8 cellular contexts compared by ENCODE assay signal in the genomic region with DNA sequence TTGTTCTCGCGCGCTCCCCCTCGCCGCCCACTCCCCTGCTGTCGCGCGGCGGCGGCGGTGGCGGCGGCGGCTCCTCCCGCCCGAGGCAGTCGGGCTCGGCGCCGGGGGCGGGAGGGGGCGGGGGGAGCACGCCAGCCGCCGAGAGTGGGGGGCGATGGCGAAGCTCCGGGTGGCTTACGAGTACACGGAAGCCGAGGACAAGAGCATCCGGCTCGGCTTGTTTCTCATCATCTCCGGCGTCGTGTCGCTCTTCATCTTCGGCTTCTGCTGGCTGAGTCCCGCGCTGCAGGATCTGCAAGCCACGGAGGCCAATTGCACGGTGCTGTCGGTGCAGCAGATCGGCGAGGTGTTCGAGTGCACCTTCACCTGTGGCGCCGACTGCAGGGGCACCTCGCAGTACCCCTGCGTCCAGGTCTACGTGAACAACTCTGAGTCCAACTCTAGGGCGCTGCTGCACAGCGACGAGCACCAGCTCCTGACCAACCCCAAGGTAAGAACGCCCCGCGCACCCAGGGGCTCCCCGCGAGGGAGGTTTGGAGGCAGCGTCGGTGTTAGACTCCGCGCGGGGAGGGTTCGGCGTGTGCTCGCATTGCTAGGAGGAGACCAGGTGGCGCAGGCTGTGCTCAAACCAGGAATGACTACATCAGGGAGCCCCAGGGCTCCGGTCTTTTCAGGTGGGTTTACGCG. TPM values are rescaled to one million over a fixed set of nuclear protein-coding genes. Genes with fewer than 3 reads are reported as not detected.
DNase-seq lines count a peak whose midpoint lies in the region; ATAC-seq and TF ChIP-seq lines count a peak whose summit lies in the region.

No MANE protein-coding gene starts in this region.

- no peaks in the 10 kb centered on the region for H3K79me2 ChIP-seq in osteoblast (ENCODE audit: insufficient read depth, low read length)

- POLR2A ChIA-PET in CD8-positive, alpha-beta T cell (lab: Charles Lee), result interaction anchor here (1.3 to 2.1 kb wide), 5 partner anchors 10 to 123 kb away, joined by 3 to 9 read pairs (median 4); partner anchors contain the start of gene CNOT2

- TF ChIP-seq POLR2A in Raji (IDR thresholded peaks at IDR 0.05; ENCODE audit: insufficient read depth, low read depth, low read length), result peak; percentile 65
- TF ChIP-seq POLR2A in upper lobe of left lung (IDR thresholded peaks at IDR 0.05), result no peak

- H3K4me2 ChIP-seq in osteoblast (ENCODE audit: insufficient read depth, low read length), result peak overlapping the region; percentile 77

- CTCF ChIA-PET in CD8-positive, alpha-beta T cell (lab: Charles Lee), result interaction anchor here (1.2 kb wide), 1 partner anchor 8 kb away, joined by 3 read pairs; no protein-coding TSS in a partner anchor

- H4K20me1 ChIP-seq in osteoblast (ENCODE audit: insufficient read depth, low read length), result no peaks in the 10 kb centered on the region

- peaks cover 22% of the 10 kb centered on the region for H3K4me1 ChIP-seq in CD8-positive, alpha-beta T cell (ENCODE audit: insufficient read depth, low read length)
- H3K4me1 ChIP-seq in foreskin keratinocyte (no peaks in the 10 kb centered on the region), osteoblast (ENCODE audit: insufficient read depth, low read length) (peaks cover 15% of the 10 kb centered on the region), upper lobe of left lung (peaks cover 10 to 25% (median 12%) of the 10 kb centered on the region in 4 donors)

- H3K4me1 Mint-ChIP-seq in CD8-positive, alpha-beta T cell (ENCODE audit: low read depth), result peaks cover 31% of the 10 kb centered on the region

- H3K27me3 ChIP-seq in CD8-positive, alpha-beta T cell (ENCODE audit: insufficient read depth, low read length), result no peaks in the 10 kb centered on the region
- H3K27me3 ChIP-seq in foreskin keratinocyte, result peaks cover 40% of the 10 kb centered on the region
- H3K27me3 ChIP-seq in osteoblast (ENCODE audit: insufficient read depth, low read length), result peaks cover 54% of the 10 kb centered on the region
- H3K27me3 ChIP-seq in upper lobe of left lung, result peaks cover 0 to 7% (median 0%) of the 10 kb centered on the region in 4 donors

- H3K27me3 Mint-ChIP-seq in CD8-positive, alpha-beta T cell (ENCODE audit: low read depth), result no peaks in the 10 kb centered on the region

- H3K36me3 ChIP-seq in CD8-positive, alpha-beta T cell (ENCODE audit: insufficient read depth, low read length), result no peaks in the 10 kb centered on the region
- no peaks in the 10 kb centered on the region for H3K36me3 ChIP-seq in osteoblast (ENCODE audit: insufficient read depth, low read length)
- H3K36me3 ChIP-seq in upper lobe of left lung, result no peaks in the 10 kb centered on the region

- H3K27ac ChIP-seq in CD8-positive, alpha-beta T cell (ENCODE audit: low read depth, low read length), result peak overlapping the region; percentile 34
- H3K27ac ChIP-seq in foreskin keratinocyte (no peak overlapping the region), osteoblast (ENCODE audit: low read depth, low read length) (no peak overlapping the region), upper lobe of left lung (peak overlapping the region in 3 of 4 donors; percentile 8 to 79 (median 42))

- H3K36me3 Mint-ChIP-seq in CD8-positive, alpha-beta T cell, result peaks cover 4% of the 10 kb centered on the region

- peak overlapping the region; percentile 95 for H3K4me3 Mint-ChIP-seq in CD8-positive, alpha-beta T cell

- intact Hi-C loops in CD8-positive, alpha-beta T cell (cut with DNase I, micrococcal nuclease), result loop anchor here (1.0 to 10.0 kb wide), 6 partner anchors 123 to 1388 kb away; partner anchors contain the start of genes CNOT2 (in 2 of the 2), RAB3IP (in 2 of the 2), RAB21 (in 1 of the 2) and THAP2 (in 1 of the 2)

- TF ChIP-seq CTCF in CD8-positive, alpha-beta T cell (IDR thresholded peaks at IDR 0.05), result no peak
- TF ChIP-seq CTCF in foreskin keratinocyte (conservative IDR thresholded peaks at IDR 0.05), result peak; percentile 13
- TF ChIP-seq CTCF in osteoblast (IDR thresholded peaks at IDR 0.05; ENCODE audit: extremely low read depth, low read depth, low read length), result no peak
- no peak for TF ChIP-seq CTCF in upper lobe of left lung (IDR thresholded peaks at IDR 0.05)

- H3K27ac Mint-ChIP-seq in CD8-positive, alpha-beta T cell, result peak overlapping the region; percentile 91

- H3K9me3 ChIP-seq in CD8-positive, alpha-beta T cell (ENCODE audit: low read length), result no peaks in the 10 kb centered on the region
- no peaks in the 10 kb centered on the region for H3K9me3 ChIP-seq in osteoblast (ENCODE audit: low read depth, low read length)
- H3K9me3 ChIP-seq in upper lobe of left lung, result no peaks in the 10 kb centered on the region

- 1 to 3% methylated on average over 13 to 43 of the region's 71 CpGs for WGBS in upper lobe of left lung, 2 donors

- ATAC-seq in CD8-positive, alpha-beta T cell, result peak; percentile 72
- ATAC-seq in GM19455 (IDR thresholded peaks at IDR 0.05; ENCODE audit: unreplicated experiment) (peak; percentile 48), HG03565 (IDR thresholded peaks at IDR 0.05; ENCODE audit: unreplicated experiment) (peak; percentile 37), foreskin keratinocyte (peak; percentile 67), upper lobe of left lung (ENCODE audit: low FRiP score in 2 of 2) (peak; percentile 15 to 45)

- no peaks in the 10 kb centered on the region for H3K9me3 Mint-ChIP-seq in CD8-positive, alpha-beta T cell

- no peak for TF ChIP-seq EP300 in upper lobe of left lung (IDR thresholded peaks at IDR 0.05)

- peak; percentile 35 to 80 (median 63) for DNase-seq in CD8-positive, alpha-beta T cell
- peak; percentile 84 for DNase-seq in activated effector memory CD4-positive, alpha-beta T cell treated with anti-CD3 and anti-CD28 coated beads, Interleukin-2, amount 50 U/mL, for 16 hours
- DNase-seq in foreskin keratinocyte, result peak; percentile 21 to 49
- DNase-seq in osteoblast (ENCODE audit: insufficient read length, low spot score, missing footprints), result peak; percentile 68
- peak; percentile 29 to 86 for DNase-seq in upper lobe of left lung

- H3K4me3 ChIP-seq in CD8-positive, alpha-beta T cell (ENCODE audit: low read depth, low read length), result peak overlapping the region; percentile 72
- H3K4me3 ChIP-seq in osteoblast (ENCODE audit: insufficient read depth, low read length) (peak overlapping the region; percentile 66), upper lobe of left lung (peak overlapping the region; percentile 55 to 88 (median 75))

- peak overlapping the region; percentile 76 for H2AFZ ChIP-seq in osteoblast (ENCODE audit: low read length)

RNA-seq across cellular contexts. Expression of gene KCNMB4, which starts 0.6 kb away (rescaled TPM):
- 1 to 10 TPM in 1 of 2 experiments, under 1 TPM in 1; 0.73 to 1.4 TPM for total RNA-seq in CD8-positive, alpha-beta T cell
- 0.11 and 1.1 TPM in 2 replicates for total RNA-seq in foreskin keratinocyte
- 0.20 and 1.4 TPM in 2 replicates for polyA plus RNA-seq in foreskin keratinocyte
- total RNA-seq in osteoblast, result under 0.01 TPM in 2 replicates
- 1 to 10 TPM; 3.1 to 7.8 (median 5.0) TPM for total RNA-seq in upper lobe of left lung

Comparison
In these comparisons a context has a peak if more than half of its experiments do, and no peak if none do; other contexts are left out.
1. H3K27ac ChIP-seq: peak in CD8-positive, alpha-beta T cell (single experiment) and upper lobe of left lung (3 of 4); none in foreskin keratinocyte (single experiment) and osteoblast (single experiment).
2. Peak in every context shown above with its lines, with median percentiles within 50 percentile points of each other: ATAC-seq, DNase-seq and H3K4me3 ChIP-seq.